20 cellular contexts compared by ENCODE assay signal in the genomic region with DNA sequence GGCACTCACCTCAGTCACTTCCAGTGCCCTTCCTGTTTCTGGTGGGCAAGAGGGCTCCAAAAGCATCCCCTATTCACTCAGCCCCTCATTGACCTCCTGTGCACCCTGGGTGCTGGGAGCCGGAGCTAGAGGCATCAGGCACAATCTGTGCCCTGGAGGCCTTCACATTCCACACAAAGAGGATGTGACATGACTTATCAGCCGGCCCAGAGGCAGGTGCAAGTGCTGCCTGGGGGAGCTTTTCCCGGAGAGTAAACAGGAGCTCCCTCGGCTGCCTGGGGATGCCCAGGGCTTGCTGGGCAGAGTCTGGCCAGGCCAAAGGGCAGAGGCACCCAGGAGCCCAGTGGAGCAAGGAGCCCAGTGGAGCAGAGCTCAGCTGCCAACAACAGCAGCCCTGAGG.
DNase-seq lines count a peak whose midpoint lies in the region; ATAC-seq and TF ChIP-seq lines count a peak whose summit lies in the region.
"Had no signal": no experiment of that assay in that cellular context is flagged by ENCODE, and none has a peak within 500 bp of the region (broad histone marks: within the 10 kb centered on the region; RNA-seq: fewer than 3 reads in every experiment).

No MANE protein-coding gene starts in this region.

- CTCF ChIA-PET in activated CD8-positive, alpha-beta memory T cell treated with anti-CD3 and anti-CD28 coated beads, Interleukin-2, amount 10 ng/mL, durations not matched to agents 7 days and 5 days (lab: Charles Lee): interaction anchor here (0.8 to 2.2 kb wide), 5 partner anchors 11 to 67 kb away, joined by 3 to 8 read pairs (median 4); no protein-coding TSS in a partner anchor
- CTCF ChIA-PET in HEK293 (lab: Yijun Ruan, JAX): no interaction called here

- no peak overlapping the region for H3K27ac ChIP-seq in HEK293 (ENCODE audit: extremely low read depth, low read depth, low read length)
- H3K27ac ChIP-seq: BLaER1 treated with 17β-estradiol and CSF1 and Interleukin-3, amounts not matched to agents 10 nM and 100 nM; gastroesophageal sphincter; stomach had no signal

- no peak for TF ChIP-seq CTCF in HEK293 (tag by site-specific recombination; IDR thresholded peaks at IDR 0.05)

- no peaks in the 10 kb centered on the region for H3K27me3 Mint-ChIP-seq in activated CD8-positive, alpha-beta memory T cell treated with anti-CD3 and anti-CD28 coated beads, Interleukin-2, amount 10 ng/mL, durations not matched to agents 7 days and 5 days
- H3K27me3 Mint-ChIP-seq in activated naive CD8-positive, alpha-beta T cell treated with anti-CD3 and anti-CD28 coated beads, Interleukin-2, amount 10 ng/mL, durations not matched to agents 7 days and 5 days: no peaks in the 10 kb centered on the region
- H3K27me3 Mint-ChIP-seq in natural killer cell treated with Interleukin-12 subunit alpha and Interleukin-12 subunit beta and Interleukin-15 and Interleukin-18, amount 100 ng/mL, for 72 hours: no peaks in the 10 kb centered on the region

- peaks cover 98% of the 10 kb centered on the region for H3K4me1 Mint-ChIP-seq in activated CD8-positive, alpha-beta memory T cell treated with anti-CD3 and anti-CD28 coated beads, Interleukin-2, amount 10 ng/mL, durations not matched to agents 7 days and 5 days
- H3K4me1 Mint-ChIP-seq in activated naive CD8-positive, alpha-beta T cell treated with anti-CD3 and anti-CD28 coated beads, Interleukin-2, amount 10 ng/mL, durations not matched to agents 7 days and 5 days: peaks cover 97% of the 10 kb centered on the region
- peaks cover 72 to 73% of the 10 kb centered on the region in 2 donors for H3K4me1 Mint-ChIP-seq in natural killer cell treated with Interleukin-12 subunit alpha and Interleukin-12 subunit beta and Interleukin-15 and Interleukin-18, amount 100 ng/mL, for 72 hours (ENCODE audit: low read depth in 2 of 2)

- POLR2A ChIA-PET in HEK293 (lab: Yijun Ruan, JAX): no interaction called here
- POLR2A ChIA-PET in activated naive CD8-positive, alpha-beta T cell treated with anti-CD3 and anti-CD28 coated beads, Interleukin-2, amount 10 ng/mL, durations not matched to agents 7 days and 5 days (lab: Charles Lee): interaction anchor here (0.5 to 2.4 kb wide), 7 partner anchors 18 to 61 kb away, joined by 3 to 7 read pairs (median 3); no protein-coding TSS in a partner anchor

- no peak for ATAC-seq in activated CD8-positive, alpha-beta memory T cell treated with anti-CD3 and anti-CD28 coated beads, Interleukin-2, amount 10 ng/mL, durations not matched to agents 7 days and 5 days
- no peak for ATAC-seq in activated naive CD8-positive, alpha-beta T cell treated with anti-CD3 and anti-CD28 coated beads, Interleukin-2, amount 10 ng/mL, durations not matched to agents 7 days and 5 days (ENCODE audit: low read depth)
- ATAC-seq in natural killer cell treated with Interleukin-12 subunit alpha and Interleukin-12 subunit beta and Interleukin-15 and Interleukin-18, amount 100 ng/mL, for 72 hours: no peak
- no peak for ATAC-seq in GM18511 (IDR thresholded peaks at IDR 0.05; ENCODE audit: unreplicated experiment)
- ATAC-seq in GM18519 (IDR thresholded peaks at IDR 0.05; ENCODE audit: low FRiP score, unreplicated experiment): no peak
- ATAC-seq: gastroesophageal sphincter, GM12878, left cardiac atrium had no signal

- H3K4me1 ChIP-seq in HEK293 (ENCODE audit: control insufficient read depth, insufficient read depth, low read length): no peaks in the 10 kb centered on the region
- H3K4me1 ChIP-seq: gastroesophageal sphincter, HAP-1 had no signal

- DNase-seq in activated CD8-positive, alpha-beta memory T cell treated with anti-CD3 and anti-CD28 coated beads, Interleukin-2, amount 10 ng/mL, durations not matched to agents 7 days and 5 days: no peak
- no peak for DNase-seq in activated CD8-positive, alpha-beta memory T cell treated with anti-CD3 and anti-CD28 coated beads for 24 hours
- no peak for DNase-seq in activated naive CD8-positive, alpha-beta T cell treated with anti-CD3 and anti-CD28 coated beads, Interleukin-2, amount 10 ng/mL, durations not matched to agents 7 days and 5 days
- DNase-seq in natural killer cell treated with Interleukin-12 subunit alpha and Interleukin-12 subunit beta and Interleukin-15 and Interleukin-18, amount 100 ng/mL, for 72 hours (ENCODE audit: low spot score): no peak
- no peak for DNase-seq in glomerular visceral epithelial cell (ENCODE audit: extremely low spot score)
- DNase-seq: caudate nucleus, left cardiac atrium, NCI-H1436, NCI-H2171 treated with DMSO at 0.1 percent for 48 hours, NCI-H774, OCI-M1, SHP77, stomach had no signal

- no peak overlapping the region for H3K4me3 ChIP-seq in HEK293 (ENCODE audit: low read depth, low read length)
- H3K4me3 ChIP-seq: BLaER1 treated with 17β-estradiol and CSF1 and Interleukin-3, amounts not matched to agents 10 nM and 100 nM; gastroesophageal sphincter; GM12878; HAP-1; stomach had no signal

- no peaks in the 10 kb centered on the region for H3K9me3 Mint-ChIP-seq in activated CD8-positive, alpha-beta memory T cell treated with anti-CD3 and anti-CD28 coated beads, Interleukin-2, amount 10 ng/mL, durations not matched to agents 7 days and 5 days (ENCODE audit: low read depth)
- no peaks in the 10 kb centered on the region for H3K9me3 Mint-ChIP-seq in activated naive CD8-positive, alpha-beta T cell treated with anti-CD3 and anti-CD28 coated beads, Interleukin-2, amount 10 ng/mL, durations not matched to agents 7 days and 5 days
- no peaks in the 10 kb centered on the region for H3K9me3 Mint-ChIP-seq in natural killer cell treated with Interleukin-12 subunit alpha and Interleukin-12 subunit beta and Interleukin-15 and Interleukin-18, amount 100 ng/mL, for 72 hours

- H3K27ac Mint-ChIP-seq in activated CD8-positive, alpha-beta memory T cell treated with anti-CD3 and anti-CD28 coated beads, Interleukin-2, amount 10 ng/mL, durations not matched to agents 7 days and 5 days: peak overlapping the region; percentile 77
- H3K27ac Mint-ChIP-seq in activated naive CD8-positive, alpha-beta T cell treated with anti-CD3 and anti-CD28 coated beads, Interleukin-2, amount 10 ng/mL, durations not matched to agents 7 days and 5 days: peak overlapping the region; percentile 82
- peak overlapping the region; percentile 69 to 93 for H3K27ac Mint-ChIP-seq in natural killer cell treated with Interleukin-12 subunit alpha and Interleukin-12 subunit beta and Interleukin-15 and Interleukin-18, amount 100 ng/mL, for 72 hours

- no peaks in the 10 kb centered on the region for H3K9me3 ChIP-seq in HEK293 (ENCODE audit: control insufficient read depth, insufficient read depth, low read depth, low read length)
- H3K9me3 ChIP-seq: BLaER1 treated with 17β-estradiol and CSF1 and Interleukin-3, amounts not matched to agents 10 nM and 100 nM; gastroesophageal sphincter; HAP-1; stomach had no signal

- H3K36me3 ChIP-seq in HEK293 (ENCODE audit: control insufficient read depth in 2 of 2, insufficient read depth in 1 of 2, low read length in 2 of 2): no peaks in the 10 kb centered on the region
- H3K36me3 ChIP-seq: gastroesophageal sphincter, HAP-1, stomach had no signal

- H3K4me3 Mint-ChIP-seq in activated CD8-positive, alpha-beta memory T cell treated with anti-CD3 and anti-CD28 coated beads, Interleukin-2, amount 10 ng/mL, durations not matched to agents 7 days and 5 days: no peak overlapping the region
- H3K4me3 Mint-ChIP-seq in activated naive CD8-positive, alpha-beta T cell treated with anti-CD3 and anti-CD28 coated beads, Interleukin-2, amount 10 ng/mL, durations not matched to agents 7 days and 5 days: no peak overlapping the region
- H3K4me3 Mint-ChIP-seq in natural killer cell treated with Interleukin-12 subunit alpha and Interleukin-12 subunit beta and Interleukin-15 and Interleukin-18, amount 100 ng/mL, for 72 hours: no peak overlapping the region

- peaks cover 36% of the 10 kb centered on the region for H3K36me3 Mint-ChIP-seq in activated CD8-positive, alpha-beta memory T cell treated with anti-CD3 and anti-CD28 coated beads, Interleukin-2, amount 10 ng/mL, durations not matched to agents 7 days and 5 days
- peaks cover 25% of the 10 kb centered on the region for H3K36me3 Mint-ChIP-seq in activated naive CD8-positive, alpha-beta T cell treated with anti-CD3 and anti-CD28 coated beads, Interleukin-2, amount 10 ng/mL, durations not matched to agents 7 days and 5 days
- no peaks in the 10 kb centered on the region for H3K36me3 Mint-ChIP-seq in natural killer cell treated with Interleukin-12 subunit alpha and Interleukin-12 subunit beta and Interleukin-15 and Interleukin-18, amount 100 ng/mL, for 72 hours

TF ChIP-seq in HEK293, 187 proteins besides CTCF, POLR2A, EP300 and RAD21 (continues in another document):
- TF ChIP-seq GLIS1 (tag by site-specific recombination; IDR thresholded peaks at IDR 0.05) (peak; percentile 11; the same call in 1 of the 2 replicates), ZNF121 (tag by site-specific recombination; IDR thresholded peaks at IDR 0.05) (no peak), ZBTB8A (tag by site-specific recombination; IDR thresholded peaks at IDR 0.05) (no peak)
- TF ChIP-seq, protein P1, sequence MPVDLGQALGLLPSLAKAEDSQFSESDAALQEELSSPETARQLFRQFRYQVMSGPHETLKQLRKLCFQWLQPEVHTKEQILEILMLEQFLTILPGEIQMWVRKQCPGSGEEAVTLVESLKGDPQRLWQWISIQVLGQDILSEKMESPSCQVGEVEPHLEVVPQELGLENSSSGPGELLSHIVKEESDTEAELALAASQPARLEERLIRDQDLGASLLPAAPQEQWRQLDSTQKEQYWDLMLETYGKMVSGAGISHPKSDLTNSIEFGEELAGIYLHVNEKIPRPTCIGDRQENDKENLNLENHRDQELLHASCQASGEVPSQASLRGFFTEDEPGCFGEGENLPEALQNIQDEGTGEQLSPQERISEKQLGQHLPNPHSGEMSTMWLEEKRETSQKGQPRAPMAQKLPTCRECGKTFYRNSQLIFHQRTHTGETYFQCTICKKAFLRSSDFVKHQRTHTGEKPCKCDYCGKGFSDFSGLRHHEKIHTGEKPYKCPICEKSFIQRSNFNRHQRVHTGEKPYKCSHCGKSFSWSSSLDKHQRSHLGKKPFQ (tag by site-specific recombination; IDR thresholded peaks at IDR 0.05): no peak
